ENCODE assay signal across 12 cellular contexts in genomic region chr15:75036269-75036668, GRCh38. TPM values are rescaled to one million over a fixed set of nuclear protein-coding genes. Genes with fewer than 3 reads are reported as not detected.
DNase-seq lines count a peak whose midpoint lies in the region; ATAC-seq and TF ChIP-seq lines count a peak whose summit lies in the region.
"Had no signal": no experiment of that assay in that cellular context is flagged by ENCODE, and none has a peak within 500 bp of the region (broad histone marks: within the 10 kb centered on the region; RNA-seq: fewer than 3 reads in every experiment).

No MANE protein-coding gene starts in this region.

- intact Hi-C loops in natural killer cell (cut with micrococcal nuclease), result no loop called here

- no peaks in the 10 kb centered on the region for H3K27me3 Mint-ChIP-seq in natural killer cell treated with Interleukin-12 subunit alpha and Interleukin-12 subunit beta and Interleukin-15 and Interleukin-18, amount 100 ng/mL, for 72 hours
- no peaks in the 10 kb centered on the region for H3K27me3 Mint-ChIP-seq in natural killer cell (ENCODE audit: low read depth in 2 of 2)

- H3K36me3 ChIP-seq in tibial nerve, result peaks cover 0 to 14% (median 0%) of the 10 kb centered on the region in 3 donors
- H3K36me3 ChIP-seq: neutrophil had no signal

- ATAC-seq in natural killer cell treated with Interleukin-12 subunit alpha and Interleukin-12 subunit beta and Interleukin-15 and Interleukin-18, amount 100 ng/mL, for 72 hours, result no peak
- ATAC-seq in natural killer cell (no peak), GM18868 (IDR thresholded peaks at IDR 0.05; ENCODE audit: unreplicated experiment) (no peak), GM18873 (IDR thresholded peaks at IDR 0.05; ENCODE audit: low FRiP score, unreplicated experiment) (no peak)

- peaks cover 28 to 30% of the 10 kb centered on the region in 2 donors for H3K4me1 Mint-ChIP-seq in natural killer cell treated with Interleukin-12 subunit alpha and Interleukin-12 subunit beta and Interleukin-15 and Interleukin-18, amount 100 ng/mL, for 72 hours (ENCODE audit: low read depth in 2 of 2)
- peaks cover 28 to 35% of the 10 kb centered on the region in 2 donors for H3K4me1 Mint-ChIP-seq in natural killer cell

- peak overlapping the region; percentile 59 for H3K27ac ChIP-seq in VCaP
- H3K27ac ChIP-seq in tibial nerve, result no peak overlapping the region
- H3K27ac ChIP-seq: neutrophil, SK-N-MC had no signal

- H3K4me1 ChIP-seq in tibial nerve, result peaks cover 0 to 40% (median 7%) of the 10 kb centered on the region in 4 donors

- no peaks in the 10 kb centered on the region for H3K9me3 Mint-ChIP-seq in natural killer cell treated with Interleukin-12 subunit alpha and Interleukin-12 subunit beta and Interleukin-15 and Interleukin-18, amount 100 ng/mL, for 72 hours
- no peaks in the 10 kb centered on the region for H3K9me3 Mint-ChIP-seq in natural killer cell
- H3K9me3 Mint-ChIP-seq: CD4-positive, CD25-positive, alpha-beta regulatory T cell had no signal

- H3K4me3 Mint-ChIP-seq in natural killer cell treated with Interleukin-12 subunit alpha and Interleukin-12 subunit beta and Interleukin-15 and Interleukin-18, amount 100 ng/mL, for 72 hours, result peak overlapping the region; percentile 65
- H3K4me3 Mint-ChIP-seq in natural killer cell, result no peak overlapping the region
- H3K4me3 Mint-ChIP-seq: CD4-positive, CD25-positive, alpha-beta regulatory T cell had no signal

- H3K27ac Mint-ChIP-seq in natural killer cell treated with Interleukin-12 subunit alpha and Interleukin-12 subunit beta and Interleukin-15 and Interleukin-18, amount 100 ng/mL, for 72 hours, result peak overlapping the region; percentile 60 to 63
- H3K27ac Mint-ChIP-seq in natural killer cell, result peak overlapping the region in 1 of 2 donors; percentile 86

- TF ChIP-seq POLR2A in tibial nerve (IDR thresholded peaks at IDR 0.05), result no peak

- DNase-seq in natural killer cell treated with Interleukin-12 subunit alpha and Interleukin-12 subunit beta and Interleukin-15 and Interleukin-18, amount 100 ng/mL, for 72 hours (ENCODE audit: low spot score), result no peak
- DNase-seq in natural killer cell, result no peak
- peak; percentile 71 for DNase-seq in iPS DF 4.7 (ENCODE audit: extremely low read depth, low spot score)
- no peak for DNase-seq in tibial nerve (ENCODE audit: low spot score in 2 of 2)
- no peak for DNase-seq in amniotic stem cell (lab: John Stamatoyannopoulos, UW)
- DNase-seq: CD4-positive, CD25-positive, alpha-beta regulatory T cell; NCI-H1694 treated with DMSO at 0.1 percent for 48 hours had no signal

- H3K4me3 ChIP-seq in tibial nerve, result no peak overlapping the region
- H3K4me3 ChIP-seq: SK-N-MC had no signal

- WGBS in tibial nerve, 2 donors, result 65 to 72% methylated on average over 3 of the region's 3 CpGs

- no peak for TF ChIP-seq EP300 in tibial nerve (IDR thresholded peaks at IDR 0.05)

- no peaks in the 10 kb centered on the region for H3K9me3 ChIP-seq in tibial nerve
- H3K9me3 ChIP-seq: neutrophil had no signal

- no peaks in the 10 kb centered on the region for H3K36me3 Mint-ChIP-seq in natural killer cell treated with Interleukin-12 subunit alpha and Interleukin-12 subunit beta and Interleukin-15 and Interleukin-18, amount 100 ng/mL, for 72 hours
- no peaks in the 10 kb centered on the region for H3K36me3 Mint-ChIP-seq in natural killer cell

- no peak for TF ChIP-seq CTCF in natural killer cell (IDR thresholded peaks at IDR 0.05)
- no peak for TF ChIP-seq CTCF in VCaP (conservative IDR thresholded peaks at IDR 0.05)
- no peak for TF ChIP-seq CTCF in tibial nerve (IDR thresholded peaks at IDR 0.05)

- H3K27me3 ChIP-seq in tibial nerve, result no peaks in the 10 kb centered on the region
- H3K27me3 ChIP-seq: neutrophil had no signal

RNA-seq across cellular contexts. Expression of gene PPCDC, which starts 12.9 kb away (rescaled TPM):
- total RNA-seq in natural killer cell treated with Interleukin-12 subunit alpha and Interleukin-12 subunit beta and Interleukin-15 and Interleukin-18, amount 100 ng/mL, for 72 hours, result 10 to 100 TPM; 27.0 to 42.0 TPM
- total RNA-seq in natural killer cell, result 10 to 100 TPM; 21.3 to 32.3 (median 27.0) TPM
- 10 to 100 TPM; 19.8 to 42.5 (median 36.4) TPM for total RNA-seq in tibial nerve

RNA-seq across cellular contexts. Expression of gene SCAMP5, which starts 40.9 kb away (rescaled TPM):
- total RNA-seq in natural killer cell treated with Interleukin-12 subunit alpha and Interleukin-12 subunit beta and Interleukin-15 and Interleukin-18, amount 100 ng/mL, for 72 hours, result 1 to 10 TPM in 1 of 2 donors, under 1 TPM in 1; 0.40 to 2.7 TPM
- total RNA-seq in natural killer cell (1 to 10 TPM in 1 of 3 donors, under 1 TPM in 2; 0.09 to 2.7 (median 0.54) TPM), tibial nerve (10 to 100 TPM in 2 of 4 donors, 1 to 10 TPM in 2; 1.5 to 14.1 (median 8.8) TPM)
